Comparison of ENCODE assay signal across 8 cellular contexts in the genomic region with DNA sequence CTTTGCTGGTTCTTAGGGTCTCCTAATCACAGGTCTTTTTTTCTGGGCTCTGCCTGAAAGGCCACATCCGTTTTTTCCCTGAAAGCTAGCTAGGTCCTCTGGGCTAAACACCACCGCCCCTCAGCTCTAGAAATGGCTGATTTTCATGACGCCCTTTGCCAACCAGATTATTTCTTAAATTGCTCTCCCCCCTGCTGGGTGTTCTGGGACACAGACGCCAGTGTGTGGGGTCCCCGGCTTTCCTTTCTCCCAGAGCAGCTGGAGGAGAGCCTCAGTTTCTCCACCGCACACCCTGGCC. TPM values are rescaled to one million over a fixed set of nuclear protein-coding genes. Genes with fewer than 3 reads are reported as not detected.
DNase-seq lines count a peak whose midpoint lies in the region; ATAC-seq and TF ChIP-seq lines count a peak whose summit lies in the region.

No MANE protein-coding gene starts in this region.

- H3K4me1 ChIP-seq in GM23248 (ENCODE audit: insufficient read depth) = peaks cover 72% of the 10 kb centered on the region
- H3K4me1 ChIP-seq in gastrocnemius medialis = peaks cover 64 to 69% of the 10 kb centered on the region in 2 donors

- H3K36me3 Mint-ChIP-seq in T-helper 17 cell (ENCODE audit: low read depth) = peaks cover 2% of the 10 kb centered on the region
- H3K36me3 Mint-ChIP-seq in glutamatergic neuron (ENCODE audit: unreplicated experiment) = no peaks in the 10 kb centered on the region

- TF ChIP-seq POLR2A in gastrocnemius medialis (IDR thresholded peaks at IDR 0.05) = no peak

- peak overlapping the region; percentile 78 for H3K4me2 ChIP-seq in GM23248 (ENCODE audit: unreplicated experiment)

- peak; percentile 57 for DNase-seq in GM23248
- no peak for DNase-seq in T-helper 17 cell
- no peak for DNase-seq in glutamatergic neuron
- DNase-seq in gastrocnemius medialis = no peak
- DNase-seq in NCI-H1048 (lab: John Stamatoyannopoulos, UW) = no peak
- DNase-seq in GM10248 (ENCODE audit: extremely low spot score) = no peak
- no peak for DNase-seq in HUDEP-2 (lab: John Stamatoyannopoulos, UW; ENCODE audit: unreplicated experiment in 76 of 76)

- peak overlapping the region; percentile 100 for H3K27ac Mint-ChIP-seq in T-helper 17 cell
- peak overlapping the region; percentile 97 for H3K27ac Mint-ChIP-seq in glutamatergic neuron (ENCODE audit: unreplicated experiment)

- H3F3A ChIP-seq in GM23248 (ENCODE audit: insufficient read depth) = peaks cover 53% of the 10 kb centered on the region

- no peak for ATAC-seq in T-helper 17 cell
- ATAC-seq in gastrocnemius medialis = no peak
- no peak for ATAC-seq in HG03460 (IDR thresholded peaks at IDR 0.05; ENCODE audit: unreplicated experiment)

- peak overlapping the region; percentile 65 for H3K4me3 ChIP-seq in GM23248
- H3K4me3 ChIP-seq in gastrocnemius medialis = peak overlapping the region; percentile 65 to 81 (median 67)

- H3K36me3 ChIP-seq in GM23248 (ENCODE audit: low read depth) (no peaks in the 10 kb centered on the region), gastrocnemius medialis (no peaks in the 10 kb centered on the region)

- in situ Hi-C loops in GM23248 (cut with MboI) (no loop called here), gastrocnemius medialis (cut with MboI; ENCODE audit: low sequenced_read_pairs in 4 of 4) (no loop called here)

- H3K9me3 ChIP-seq in GM23248 (ENCODE audit: low read depth) (no peaks in the 10 kb centered on the region), T-helper 17 cell (ENCODE audit: control insufficient read depth, low read length, poor library complexity, severe bottlenecking) (no peaks in the 10 kb centered on the region), gastrocnemius medialis (no peaks in the 10 kb centered on the region)

- peak overlapping the region; percentile 98 for H3K27ac ChIP-seq in GM23248
- H3K27ac ChIP-seq in gastrocnemius medialis = peak overlapping the region; percentile 90 to 96 (median 92)

- no peaks in the 10 kb centered on the region for H4K20me1 ChIP-seq in GM23248 (ENCODE audit: insufficient read depth)

- H3K79me2 ChIP-seq in GM23248 (ENCODE audit: insufficient read depth) = no peaks in the 10 kb centered on the region

- intact Hi-C loops in gastrocnemius medialis (cut with DNase I; ENCODE audit: low total_unique reads) = loop anchor here (2.0 kb wide), 1 partner anchor 65 kb away; no protein-coding TSS in a partner anchor

- H3K9ac ChIP-seq in GM23248 = peak overlapping the region; percentile 86

- WGBS in GM23248 (ENCODE audit: low coverage in 1 of 2, low lambda C conversion rate in 2 of 2, missing lambda C conversion rate in 2 of 2), 2 experiments = 2 to 4% methylated on average over 6 of the region's 6 CpGs

- H3K27me3 Mint-ChIP-seq in T-helper 17 cell (peaks cover 7% of the 10 kb centered on the region), glutamatergic neuron (ENCODE audit: unreplicated experiment) (peaks cover 10% of the 10 kb centered on the region)

- CTCF ChIA-PET in GM10248 (lab: Yijun Ruan, JAX) = interaction anchor here (0.8 to 16.8 kb wide), 9 partner anchors 9 to 113 kb away, joined by 3 to 279 read pairs (median 6); partner anchors contain the start of gene TSFM

- H3K4me3 Mint-ChIP-seq in T-helper 17 cell (peak overlapping the region; percentile 79), glutamatergic neuron (ENCODE audit: unreplicated experiment) (peak overlapping the region; percentile 78)

- H3K27me3 ChIP-seq in GM23248 (replicated peaks; ENCODE audit: insufficient read depth) = no peaks in the 10 kb centered on the region
- no peaks in the 10 kb centered on the region for H3K27me3 ChIP-seq in gastrocnemius medialis

- POLR2A ChIA-PET in GM10248 (lab: Yijun Ruan, JAX) = no interaction called here

- peaks cover 19% of the 10 kb centered on the region for H3K9me3 Mint-ChIP-seq in glutamatergic neuron (ENCODE audit: unreplicated experiment)

- H3K4me1 Mint-ChIP-seq in T-helper 17 cell (peaks cover 56% of the 10 kb centered on the region), glutamatergic neuron (ENCODE audit: low read depth, unreplicated experiment) (peaks cover 48% of the 10 kb centered on the region)

- no peaks in the 10 kb centered on the region for H3K9me2 ChIP-seq in GM23248 (ENCODE audit: insufficient read depth)

- peak overlapping the region; percentile 76 for H2AFZ ChIP-seq in GM23248

- TF ChIP-seq CTCF in glutamatergic neuron (IDR thresholded peaks at IDR 0.05; ENCODE audit: partially characterized antibody, unreplicated experiment) = no peak
- peak in 2 of 5 experiments; percentile 13 to 22 for TF ChIP-seq CTCF in gastrocnemius medialis (IDR thresholded peaks at IDR 0.05 in 4 of 5, conservative IDR thresholded peaks at IDR 0.05 in 1 of 5)
- no peak for TF ChIP-seq CTCF in GM10248 (IDR thresholded peaks at IDR 0.05; ENCODE audit: control extremely low read depth, extremely low read depth, low read depth, missing control alignments)

RNA-seq across cellular contexts. Expression of gene ATP23, which starts 45.3 kb away (rescaled TPM):
- 8.0 and 14.8 TPM in 2 replicates for total RNA-seq in GM23248 (2014; rRNA removed; shearing (Covaris generic))
- polyA plus RNA-seq in GM23248 (2016; fragmentation: Nextera tagmentation; extraction: Ambion mirVana) = 4.3 and 5.7 TPM in 2 replicates
- total RNA-seq in T-helper 17 cell (1 to 10 TPM; 4.3 to 6.4 TPM), glutamatergic neuron (ENCODE audit: unreplicated experiment) (1.3 TPM), gastrocnemius medialis (10 to 100 TPM in 2 of 4 donors, 1 to 10 TPM in 2; 7.1 to 26.4 (median 10.7) TPM)

RNA-seq across cellular contexts. Expression of gene CTDSP2, which starts 49.6 kb away (rescaled TPM):
- total RNA-seq in GM23248 (2014; rRNA removed; shearing (Covaris generic)) = 97.3 and 109 TPM in 2 replicates
- polyA plus RNA-seq in GM23248 (2016; fragmentation: Nextera tagmentation; extraction: Ambion mirVana) = 51.7 and 52.7 TPM in 2 replicates
- total RNA-seq in T-helper 17 cell = 100 to 1,000 TPM; 114 to 132 TPM
- total RNA-seq in glutamatergic neuron (ENCODE audit: unreplicated experiment) = 127 TPM
- total RNA-seq in gastrocnemius medialis = 100 to 1,000 TPM in 1 of 4 donors, 10 to 100 TPM in 3; 66.0 to 116 (median 83.4) TPM
